Comparison of ENCODE assay signal across 9 cellular contexts in genomic region chr13:49336655-49337054, GRCh38.
"Had no signal": no experiment of that assay in that cellular context is flagged by ENCODE, and none has a peak within 500 bp of the region (broad histone marks: within the 10 kb centered on the region; RNA-seq: fewer than 3 reads in every experiment).

No MANE protein-coding gene starts in this region.

- H2AFZ ChIP-seq: GM23338 had no signal

- H3K36me3 Mint-ChIP-seq: IgD-negative memory B cell had no signal

- H3K4me3 Mint-ChIP-seq: GM23338, H9, IgD-negative memory B cell had no signal

- DNase-seq: H9, HCEC 1CT, Kasumi-1, KG1 had no signal

- H3K9me3 Mint-ChIP-seq: GM23338, H9 had no signal

- H3K4me2 ChIP-seq: GM23338 had no signal

- ATAC-seq: GM23338 had no signal

- H3K27ac ChIP-seq: HL-60 had no signal

- FAIRE-seq: H1, H54 had no signal

- H3K27ac Mint-ChIP-seq: GM23338, H9 had no signal

- H3K4me1 Mint-ChIP-seq: GM23338, H9, IgD-negative memory B cell had no signal

- H3K27me3 Mint-ChIP-seq: IgD-negative memory B cell had no signal

- H3K4me3 ChIP-seq: GM23338 had no signal
